Comparison of ENCODE assay signal across 1 cellular context in genomic region chr4:72394264-72394663, GRCh38.
TF ChIP-seq lines count a peak whose summit lies in the region.

No MANE protein-coding gene starts in this region.

TF ChIP-seq in GM23338, 12 proteins besides CTCF, POLR2A, EP300 and RAD21 (continued from another document):
- TF ChIP-seq ETS1 (IDR thresholded peaks at IDR 0.05) (no peak), POLR2AphosphoS5 (IDR thresholded peaks at IDR 0.05; ENCODE audit: low read depth) (no peak), EZH2 (IDR thresholded peaks at IDR 0.05; ENCODE audit: low read depth, unreplicated experiment) (no peak), NANOG (IDR thresholded peaks at IDR 0.05; ENCODE audit: borderline replicate concordance) (no peak), ZNF114 (CRISPR knock-in tag; IDR thresholded peaks at IDR 0.05) (no peak), JUNB (IDR thresholded peaks at IDR 0.05; ENCODE audit: unreplicated experiment) (no peak), CREB1 (CRISPR knock-in tag; IDR thresholded peaks at IDR 0.05; ENCODE audit: low read depth) (no peak), ZNF331 (CRISPR knock-in tag; IDR thresholded peaks at IDR 0.05; ENCODE audit: low read depth) (no peak), ZNF462 (CRISPR knock-in tag; IDR thresholded peaks at IDR 0.05) (no peak)
